Comparison of ENCODE assay signal across 8 cellular contexts in genomic region chr1:48061162-48062136, GRCh38.
DNase-seq lines count a peak whose midpoint lies in the region; ATAC-seq, FAIRE-seq and TF ChIP-seq lines count a peak whose summit lies in the region.

No MANE protein-coding gene starts in this region.

- peak; percentile 69 for TF ChIP-seq CTCF in smooth muscle cell (IDR thresholded peaks at IDR 0.05; ENCODE audit: borderline replicate concordance, insufficient read depth, poor library complexity, severe bottlenecking)

- H3K9ac ChIP-seq in smooth muscle cell (ENCODE audit: low read depth) = no peak overlapping the region

- no peaks in the 10 kb centered on the region for H3K9me3 ChIP-seq in smooth muscle cell (replicated peaks; ENCODE audit: low read depth)

- H3K4me3 ChIP-seq in smooth muscle cell = no peak overlapping the region

- peaks cover 22% of the 10 kb centered on the region for H3K27me3 ChIP-seq in smooth muscle cell (ENCODE audit: low read depth)

- DNase-seq in Ammon's horn (ENCODE audit: low spot score) (peak; percentile 78), GM18507 (ENCODE audit: extremely low spot score, insufficient read length, low read depth) (no peak), NCI-H226 (peak; percentile 45), amniotic epithelial cell (ENCODE audit: low read depth) (peak; percentile 49), hepatic stellate cell (ENCODE audit: low spot score) (peak; percentile 35), smooth muscle cell (lab: John Stamatoyannopoulos, UW; ENCODE audit: unreplicated experiment) (no peak)

- H3K36me3 ChIP-seq in smooth muscle cell (ENCODE audit: low read depth) = no peaks in the 10 kb centered on the region

- no peaks in the 10 kb centered on the region for H4K20me1 ChIP-seq in smooth muscle cell (ENCODE audit: low read depth)

- H3K4me1 ChIP-seq in smooth muscle cell (ENCODE audit: low read depth) = no peaks in the 10 kb centered on the region

- ATAC-seq in HG03066 (IDR thresholded peaks at IDR 0.05; ENCODE audit: low read depth, unreplicated experiment) (peak; percentile 63), GM19023 (IDR thresholded peaks at IDR 0.05; ENCODE audit: unreplicated experiment) (no peak)

- no peaks in the 10 kb centered on the region for H3K79me2 ChIP-seq in smooth muscle cell (ENCODE audit: low read depth)

- WGBS in smooth muscle cell (ENCODE audit: low lambda C conversion rate) = 54% methylated on average over 3 of the region's 3 CpGs

- no peak overlapping the region for H3K27ac ChIP-seq in smooth muscle cell (ENCODE audit: low read depth)

- no peaks in the 10 kb centered on the region for H3F3A ChIP-seq in smooth muscle cell (ENCODE audit: low read depth)

- H2AFZ ChIP-seq in smooth muscle cell (ENCODE audit: low read depth) = no peak overlapping the region

- H3K4me2 ChIP-seq in smooth muscle cell = no peak overlapping the region

- FAIRE-seq in GM18507 (lab: Jason Lieb, UNC) = peak; percentile 89

Comparison
In these comparisons a context has a peak if more than half of its experiments do, and no peak if none do; other contexts are left out.
1. DNase-seq: peak in Ammon's horn (single experiment), NCI-H226 (single experiment), amniotic epithelial cell (single experiment) and hepatic stellate cell (single experiment); none in GM18507 (single experiment) and smooth muscle cell (single experiment).